Comparison of ENCODE assay signal across 1 cellular context in genomic region chr2:96265840-96266569, GRCh38.
TF ChIP-seq lines count a peak whose summit lies in the region.

TSS of gene CIAO1 (plus strand) at chr2:96266225. CDS start at chr2:96266351, 126 bp downstream.
TSS of gene TMEM127 (minus strand) at chr2:96265997. CDS start at chr2:96265381, 616 bp downstream.

TF ChIP-seq in HepG2, 621 proteins besides CTCF, POLR2A, EP300 and RAD21 (continued from another document):
- TF ChIP-seq RBAK (CRISPR knock-in tag; IDR thresholded peaks at IDR 0.05) (0 out of 2 replicates have a peak, but pooled peaks have one; percentile 37), ZNF761 (CRISPR knock-in tag; conservative IDR thresholded peaks at IDR 0.05) (peak; percentile 87), CBX1 (IDR thresholded peaks at IDR 0.05; ENCODE audit: low read depth) (no peak), SIX4 (CRISPR knock-in tag; IDR thresholded peaks at IDR 0.05) (peak; percentile 77), PRDM15 (CRISPR knock-in tag; IDR thresholded peaks at IDR 0.05) (peak; percentile 89)
